26 cellular contexts compared by ENCODE assay signal in genomic region chr16:25785361-25785760, GRCh38.
"Had no signal": no experiment of that assay in that cellular context is flagged by ENCODE, and none has a peak within 500 bp of the region (broad histone marks: within the 10 kb centered on the region; RNA-seq: fewer than 3 reads in every experiment).

No MANE protein-coding gene starts in this region.

- H3K27me3 ChIP-seq: neural progenitor cell, ovary, right lobe of liver, sigmoid colon, stomach, thyroid gland, tibial nerve, upper lobe of right lung, uterus had no signal

- H3K9ac ChIP-seq: neural progenitor cell, parathyroid adenoma had no signal

- H3K27ac ChIP-seq: neural progenitor cell, ovary, parathyroid adenoma, psoas muscle, right lobe of liver, sigmoid colon, stomach, thoracic aorta, thyroid gland, tibial nerve, upper lobe of right lung, uterus had no signal

- DNase-seq: naive thymus-derived CD8-positive, alpha-beta T cell; nephron progenitor cell; occipital lobe; ovary; posterior cingulate gyrus; psoas muscle; right cardiac atrium; right lobe of liver; sigmoid colon; small intestine; stimulated activated CD4-positive, alpha-beta T cell treated with anti-CD3 and anti-CD28 coated beads, Interleukin-15, amount 100 ng/mL, for 24 hours; stimulated activated CD4-positive, alpha-beta T cell treated with anti-CD3 and anti-CD28 coated beads, Interleukin-2, amount 100 ng/mL, for 24 hours; stimulated activated CD4-positive, alpha-beta T cell treated with anti-CD3 and anti-CD28 coated beads, Interleukin-2, amount 100 ng/mL, for 48 hours; stimulated activated CD4-positive, alpha-beta T cell treated with anti-CD3 and anti-CD28 coated beads, Interleukin-4, amount 100 ng/mL, for 24 hours; stimulated activated naive B cell treated with anti-CD40 and anti-IgM and Interleukin-4, amounts not matched to agents 10 μg/mL and 1 μg/mL and 100 μg/mL, for 72 hours; stimulated activated naive CD4-positive, alpha-beta T cell treated with Interleukin-2 at 50 U/mL for 16 hours; stomach; thyroid gland; upper lobe of right lung; uterus had no signal

- ATAC-seq: naive thymus-derived CD8-positive, alpha-beta T cell; natural killer cell treated with Interleukin-12 subunit alpha and Interleukin-12 subunit beta and Interleukin-15 and Interleukin-18, amount 100 ng/mL, for 72 hours; psoas muscle; right cardiac atrium; right lobe of liver; stimulated activated effector memory CD8-positive, alpha-beta T cell treated with anti-CD3 and anti-CD28 coated beads, Interleukin-12 subunit alpha, Interleukin-12 subunit beta, amount 100 ng/mL, for 72 hours; stimulated activated naive B cell treated with anti-CD40 and anti-IgM and Interleukin-4, amounts not matched to agents 10 μg/mL and 1 μg/mL and 100 μg/mL, for 72 hours; upper lobe of right lung had no signal

- H3K9me3 ChIP-seq: ovary, psoas muscle, right lobe of liver, sigmoid colon, stomach, thoracic aorta, thyroid gland, tibial nerve, upper lobe of right lung, uterus had no signal

- H3K4me3 ChIP-seq: neural progenitor cell, ovary, psoas muscle, right lobe of liver, sigmoid colon, stomach, thoracic aorta, thyroid gland, tibial nerve, upper lobe of right lung, uterus had no signal

- H3K4me1 ChIP-seq: parathyroid adenoma, psoas muscle, right lobe of liver, sigmoid colon, stomach, thyroid gland, tibial nerve, upper lobe of right lung, uterus had no signal

- H3K4me2 ChIP-seq: neural progenitor cell had no signal

- H2AFZ ChIP-seq: neural progenitor cell, parathyroid adenoma had no signal

- H3K36me3 ChIP-seq: neural progenitor cell, ovary, right lobe of liver, sigmoid colon, stomach, thoracic aorta, thyroid gland, tibial nerve, upper lobe of right lung, uterus had no signal
